ENCODE assay signal across 1 cellular context in genomic region chr12:75528692-75529091, GRCh38.
TF ChIP-seq lines count a peak whose summit lies in the region.

No MANE protein-coding gene starts in this region.

TF ChIP-seq in HCT116, 20 proteins besides CTCF, POLR2A, EP300 and RAD21:
- TF ChIP-seq CBX3 (IDR thresholded peaks at IDR 0.05; ENCODE audit: low read depth) (no peak), ZFX (IDR thresholded peaks at IDR 0.05) (no peak), ELF1 (IDR thresholded peaks at IDR 0.05; ENCODE audit: borderline replicate concordance, low read depth) (no peak), FOSL1 (IDR thresholded peaks at IDR 0.05; ENCODE audit: low read depth) (no peak), YY1 (IDR thresholded peaks at IDR 0.05; ENCODE audit: extremely low read depth, insufficient replicate concordance, low read depth, low read length) (no peak), POLR2AphosphoS5 (IDR thresholded peaks at IDR 0.05; ENCODE audit: low read depth, low read length) (no peak)
